Comparison of ENCODE assay signal across 22 cellular contexts in genomic region chr17:6596511-6596910, GRCh38.
"Had no signal": no experiment of that assay in that cellular context is flagged by ENCODE, and none has a peak within 500 bp of the region (broad histone marks: within the 10 kb centered on the region; RNA-seq: fewer than 3 reads in every experiment).

No MANE protein-coding gene starts in this region.

- H3K27ac ChIP-seq: RWPE1 had no signal

- ATAC-seq: HepG2, Panc1, PC-3, SK-N-SH treated with all-trans-retinoic acid at 6 μM for 48 hours had no signal

- FAIRE-seq: HepG2 had no signal

- DNase-seq: IMR-90, Karpas-422, KG1, MM.1S, NCI-H1092 treated with DMSO at 0.1 percent for 48 hours, NCI-H1436, NCI-H187, NCI-H2029, NCI-H2081 treated with DMSO at 0.1 percent for 48 hours, NCI-H2171, NCI-H226, NCI-H446, NCI-H510A, NCI-H524 treated with DMSO at 0.1 percent for 48 hours, NCI-H69, NCI-H774, PC-3, SHP77 had no signal
